Comparison of ENCODE assay signal across 8 cellular contexts in the genomic region with DNA sequence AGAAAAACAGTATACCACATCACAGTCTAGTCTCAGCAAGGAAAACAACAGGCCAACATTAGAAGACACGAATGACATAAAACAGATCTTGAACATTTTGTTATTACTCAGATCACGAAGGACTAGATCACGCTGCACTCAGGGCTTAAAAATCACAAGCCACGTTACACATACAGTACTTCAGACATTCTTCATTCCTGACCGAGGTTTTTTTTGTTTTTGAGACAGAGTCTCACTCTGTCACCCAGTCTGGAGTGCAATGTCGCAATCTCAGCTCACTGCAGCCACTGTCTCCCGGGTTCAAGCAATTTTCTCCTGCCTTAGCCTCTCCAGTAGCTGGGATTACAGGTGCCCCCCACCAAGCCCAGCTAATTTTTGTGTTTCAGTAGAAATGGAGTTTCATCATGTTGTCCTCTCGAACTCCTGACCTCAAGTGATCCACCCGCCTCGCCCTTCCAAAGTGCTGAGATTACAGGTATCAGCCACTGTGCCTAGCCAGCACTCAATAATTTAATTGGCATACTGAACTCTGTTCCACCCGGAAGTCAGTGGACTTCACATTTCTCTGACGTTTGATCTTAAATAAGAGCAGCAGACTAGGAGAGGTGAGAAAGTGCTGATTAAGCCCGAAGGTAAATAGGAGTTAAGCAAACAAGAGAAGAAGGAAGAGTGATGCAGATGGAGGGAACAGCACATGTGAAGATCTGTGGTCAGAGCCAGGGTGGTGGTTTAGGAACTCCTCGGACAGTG. TPM values are rescaled to one million over a fixed set of nuclear protein-coding genes. Genes with fewer than 3 reads are reported as not detected.
DNase-seq lines count a peak whose midpoint lies in the region.
"Had no signal": no experiment of that assay in that cellular context is flagged by ENCODE, and none has a peak within 500 bp of the region (broad histone marks: within the 10 kb centered on the region; RNA-seq: fewer than 3 reads in every experiment).

No MANE protein-coding gene starts in this region.

- H3K36me3 ChIP-seq in CD8-positive, alpha-beta memory T cell (ENCODE audit: insufficient read depth, low read length) = peaks cover 19% of the 10 kb centered on the region
- peaks cover 12% of the 10 kb centered on the region for H3K36me3 ChIP-seq in mesendoderm (ENCODE audit: control insufficient read depth, insufficient read depth, low read length)

- peaks cover 6% of the 10 kb centered on the region for H3K4me1 ChIP-seq in CD8-positive, alpha-beta memory T cell (ENCODE audit: insufficient read depth, low read length)
- no peaks in the 10 kb centered on the region for H3K4me1 ChIP-seq in mesendoderm (ENCODE audit: control insufficient read depth, low read depth, low read length)

- POLR2A ChIA-PET in CD8-positive, alpha-beta memory T cell (lab: Charles Lee) = no interaction called here
- POLR2A ChIA-PET in activated CD4-positive, alpha-beta memory T cell treated with anti-CD3 and anti-CD28 coated beads for 36 hours (lab: Charles Lee) = no interaction called here

- no peak overlapping the region for H2AK5ac ChIP-seq in mesendoderm (ENCODE audit: low read length)

- H4K5ac ChIP-seq in mesendoderm (ENCODE audit: low read length) = no peak overlapping the region

- H3K4me3 Mint-ChIP-seq in CD8-positive, alpha-beta memory T cell = peak overlapping the region in 2 of 7 donors; percentile 13 to 48
- H3K4me3 Mint-ChIP-seq in activated CD4-positive, alpha-beta memory T cell treated with anti-CD3 and anti-CD28 coated beads for 36 hours = no peak overlapping the region

- peaks cover 0 to 48% (median 0%) of the 10 kb centered on the region in 3 donors for H3K36me3 Mint-ChIP-seq in CD8-positive, alpha-beta memory T cell
- H3K36me3 Mint-ChIP-seq in activated CD4-positive, alpha-beta memory T cell treated with anti-CD3 and anti-CD28 coated beads for 36 hours = peaks cover 29% of the 10 kb centered on the region

- H3K27me3 ChIP-seq in CD8-positive, alpha-beta memory T cell (ENCODE audit: insufficient read depth, low read length, poor library complexity, severe bottlenecking) = no peaks in the 10 kb centered on the region
- H3K27me3 ChIP-seq in mesendoderm (ENCODE audit: insufficient read depth, low read length, poor library complexity) = no peaks in the 10 kb centered on the region

- peak overlapping the region; percentile 34 for H3K56ac ChIP-seq in mesendoderm (ENCODE audit: low read length)

- DNase-seq in CD8-positive, alpha-beta memory T cell = no peak
- peak; percentile 25 for DNase-seq in activated CD4-positive, alpha-beta memory T cell treated with anti-CD3 and anti-CD28 coated beads for 36 hours
- DNase-seq in mesendoderm (no peak), NCI-H2227 (lab: John Stamatoyannopoulos, UW; ENCODE audit: unreplicated experiment) (no peak), putamen (ENCODE audit: low spot score) (no peak), SKM-1 treated with dmso at 0.1 percent for 144 hours (lab: John Stamatoyannopoulos, UW; ENCODE audit: unreplicated experiment) (no peak)
- DNase-seq: NCI-H748 treated with DMSO at 0.1 percent for 48 hours, nucleus accumbens had no signal

- WGBS in mesendoderm (ENCODE audit: extremely low coverage, insufficient coverage, low lambda C conversion rate) = no CpG with 5 or more reads among the region's 14 CpGs

- H2BK5ac ChIP-seq in mesendoderm (ENCODE audit: low read length) = no peak overlapping the region

- H3K79me1 ChIP-seq in mesendoderm (ENCODE audit: low read length) = peaks cover 4% of the 10 kb centered on the region

- no peak overlapping the region for H3K27ac ChIP-seq in CD8-positive, alpha-beta memory T cell (ENCODE audit: low read depth, low read length)
- no peak overlapping the region for H3K27ac ChIP-seq in mesendoderm (ENCODE audit: low read depth, low read length)

- H3K27ac Mint-ChIP-seq in CD8-positive, alpha-beta memory T cell = peak overlapping the region in 5 of 8 donors; percentile 23 to 88 (median 56)
- H3K27ac Mint-ChIP-seq in activated CD4-positive, alpha-beta memory T cell treated with anti-CD3 and anti-CD28 coated beads for 36 hours = peak overlapping the region; percentile 53

- H3K9me3 Mint-ChIP-seq in CD8-positive, alpha-beta memory T cell = no peaks in the 10 kb centered on the region
- no peaks in the 10 kb centered on the region for H3K9me3 Mint-ChIP-seq in activated CD4-positive, alpha-beta memory T cell treated with anti-CD3 and anti-CD28 coated beads for 36 hours

- H2BK120ac ChIP-seq in mesendoderm (ENCODE audit: low read depth, low read length) = no peak overlapping the region

- CTCF ChIA-PET in CD8-positive, alpha-beta memory T cell (lab: Charles Lee) = no interaction called here
- CTCF ChIA-PET in activated CD4-positive, alpha-beta memory T cell treated with anti-CD3 and anti-CD28 coated beads for 36 hours (lab: Charles Lee) = no interaction called here

- H3K4me1 Mint-ChIP-seq in CD8-positive, alpha-beta memory T cell = peaks cover 27 to 47% (median 35%) of the 10 kb centered on the region in 3 donors
- H3K4me1 Mint-ChIP-seq in activated CD4-positive, alpha-beta memory T cell treated with anti-CD3 and anti-CD28 coated beads for 36 hours (ENCODE audit: low read depth) = peaks cover 52% of the 10 kb centered on the region

- no peak overlapping the region for H3K4ac ChIP-seq in mesendoderm (ENCODE audit: low read depth, low read length)

- no peak overlapping the region for H3K4me2 ChIP-seq in mesendoderm (ENCODE audit: low read length)

- H3K18ac ChIP-seq in mesendoderm (ENCODE audit: low read length) = no peak overlapping the region

- H3K4me3 ChIP-seq in CD8-positive, alpha-beta memory T cell (ENCODE audit: low read length) = no peak overlapping the region
- H3K4me3 ChIP-seq in mesendoderm (ENCODE audit: low read length) = no peak overlapping the region

- no peaks in the 10 kb centered on the region for H3K9me3 ChIP-seq in CD8-positive, alpha-beta memory T cell (ENCODE audit: low read length)

- no peaks in the 10 kb centered on the region for H3K27me3 Mint-ChIP-seq in CD8-positive, alpha-beta memory T cell
- no peaks in the 10 kb centered on the region for H3K27me3 Mint-ChIP-seq in activated CD4-positive, alpha-beta memory T cell treated with anti-CD3 and anti-CD28 coated beads for 36 hours

- intact Hi-C loops in activated CD4-positive, alpha-beta memory T cell treated with anti-CD3 and anti-CD28 coated beads for 36 hours (cut with micrococcal nuclease) = no loop called here

- peaks cover 31% of the 10 kb centered on the region for H3K79me2 ChIP-seq in mesendoderm (ENCODE audit: control insufficient read depth, insufficient read depth, low read length)

- H2BK15ac ChIP-seq in mesendoderm (replicated peaks; ENCODE audit: low read depth) = no peak overlapping the region

- no peak overlapping the region for H3K23ac ChIP-seq in mesendoderm (ENCODE audit: low read length)

- no peak overlapping the region for H4K8ac ChIP-seq in mesendoderm (ENCODE audit: low read depth, low read length)

- no peak overlapping the region for H3K9ac ChIP-seq in mesendoderm (ENCODE audit: low read length)

RNA-seq across cellular contexts. Expression of gene AIMP2, which starts 3.5 kb away (rescaled TPM):
- 10 to 100 TPM; 80.0 to 82.5 TPM for total RNA-seq in CD8-positive, alpha-beta memory T cell
- 22.4 TPM for polyA plus RNA-seq in CD8-positive, alpha-beta memory T cell
- total RNA-seq in activated CD4-positive, alpha-beta memory T cell treated with anti-CD3 and anti-CD28 coated beads for 36 hours = 10 to 100 TPM; 38.6 to 39.5 TPM
- 107 TPM for polyA plus RNA-seq in mesendoderm (2013, experiment 1 of 2)
- polyA plus RNA-seq in mesendoderm (2013, experiment 2 of 2) = 105 TPM

RNA-seq across cellular contexts. Expression of gene PMS2, which starts 3.7 kb away (rescaled TPM):
- total RNA-seq in CD8-positive, alpha-beta memory T cell = 10 to 100 TPM; 22.6 to 26.0 TPM
- 16.7 TPM for polyA plus RNA-seq in CD8-positive, alpha-beta memory T cell
- 10 to 100 TPM; 21.0 to 21.4 TPM for total RNA-seq in activated CD4-positive, alpha-beta memory T cell treated with anti-CD3 and anti-CD28 coated beads for 36 hours
- polyA plus RNA-seq in mesendoderm (2013, experiment 1 of 2) = 6.3 TPM
- polyA plus RNA-seq in mesendoderm (2013, experiment 2 of 2) = 7.0 TPM

RNA-seq across cellular contexts. Expression of gene ANKRD61, which starts 18.6 kb away (rescaled TPM):
- total RNA-seq in CD8-positive, alpha-beta memory T cell = under 1 TPM in 1 of 2 experiments, not detected in 1; 0.24 TPM
- polyA plus RNA-seq in CD8-positive, alpha-beta memory T cell = not detected
- under 1 TPM; 0.17 to 0.33 TPM for total RNA-seq in activated CD4-positive, alpha-beta memory T cell treated with anti-CD3 and anti-CD28 coated beads for 36 hours
- polyA plus RNA-seq in mesendoderm (2013, experiment 1 of 2) = 0.11 TPM
- 0.08 TPM for polyA plus RNA-seq in mesendoderm (2013, experiment 2 of 2)

RNA-seq across cellular contexts. Expression of gene RSPH10B, which starts 42.0 kb away (rescaled TPM):
- total RNA-seq in CD8-positive, alpha-beta memory T cell = not detected
- not detected for polyA plus RNA-seq in CD8-positive, alpha-beta memory T cell
- not detected for total RNA-seq in activated CD4-positive, alpha-beta memory T cell treated with anti-CD3 and anti-CD28 coated beads for 36 hours
- 0.14 TPM for polyA plus RNA-seq in mesendoderm (2013, experiment 1 of 2)
- 0.17 TPM for polyA plus RNA-seq in mesendoderm (2013, experiment 2 of 2)

RNA-seq across cellular contexts. Expression of gene EIF2AK1, which starts 46.4 kb away (rescaled TPM):
- total RNA-seq in CD8-positive, alpha-beta memory T cell = 100 to 1,000 TPM; 103 to 110 TPM
- 103 TPM for polyA plus RNA-seq in CD8-positive, alpha-beta memory T cell
- total RNA-seq in activated CD4-positive, alpha-beta memory T cell treated with anti-CD3 and anti-CD28 coated beads for 36 hours = 100 to 1,000 TPM; 139 to 141 TPM
- 43.9 TPM for polyA plus RNA-seq in mesendoderm (2013, experiment 1 of 2)
- polyA plus RNA-seq in mesendoderm (2013, experiment 2 of 2) = 43.8 TPM
